ENCODE assay signal across 8 cellular contexts in genomic region chr4:84019626-84020025, GRCh38.
"Had no signal": no experiment of that assay in that cellular context is flagged by ENCODE, and none has a peak within 500 bp of the region (broad histone marks: within the 10 kb centered on the region; RNA-seq: fewer than 3 reads in every experiment).

No MANE protein-coding gene starts in this region.

- DNase-seq: GDM1, GF-D8 had no signal

- FAIRE-seq: G401.6, GM12878, GM12891, GM12892, GM18507, GM19239 had no signal

- H3K4me3 ChIP-seq: GM12878 had no signal

- ATAC-seq: GM12878 had no signal
